31 cellular contexts compared by ENCODE assay signal in the genomic region with DNA sequence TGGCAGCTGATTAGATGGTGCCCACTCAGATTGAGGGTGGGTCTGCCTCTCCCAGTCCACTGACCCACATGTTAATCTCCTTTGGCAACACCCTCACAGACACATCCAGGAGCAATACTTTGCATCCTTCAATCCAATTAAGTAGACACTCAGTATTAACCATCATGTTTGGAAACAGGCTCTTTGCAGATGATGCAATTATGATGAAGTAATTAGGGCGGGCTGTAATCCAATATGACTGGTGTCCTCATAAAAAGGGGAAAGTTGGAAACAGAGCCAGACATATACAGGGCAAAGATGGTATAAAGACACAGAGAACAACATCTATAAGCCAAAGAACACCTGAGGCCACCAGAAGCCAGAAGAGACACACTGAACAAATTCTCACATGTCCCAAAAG.
"Had no signal": no experiment of that assay in that cellular context is flagged by ENCODE, and none has a peak within 500 bp of the region (broad histone marks: within the 10 kb centered on the region; RNA-seq: fewer than 3 reads in every experiment).

No MANE protein-coding gene starts in this region.

- DNase-seq: activated CD4-positive, alpha-beta T cell treated with anti-CD3 and anti-CD28 coated beads, Interleukin-2, amount 10 ng/mL, durations not matched to agents 24 days and 14 days; activated CD4-positive, alpha-beta T cell treated with anti-CD3 and anti-CD28 coated beads, Interleukin-2, amount 50 U/mL, for 4 hours; activated CD8-positive, alpha-beta T cell treated with anti-CD3 and anti-CD28 coated beads for 36 hours; activated effector memory CD4-positive, alpha-beta T cell treated with anti-CD3 and anti-CD28 coated beads, Interleukin-2, amount 50 U/mL, for 16 hours; activated naive CD4-positive, alpha-beta T cell; activated naive CD4-positive, alpha-beta T cell treated with anti-CD3 and anti-CD28 coated beads, Interleukin-2, amount 50 U/mL, for 16 hours; activated naive CD8-positive, alpha-beta T cell treated with anti-CD3 and anti-CD28 coated beads for 36 hours; activated T-cell treated with anti-CD3 and anti-CD28 coated beads, Interleukin-2, amount 50 U/mL, for 1 hour; activated T-cell treated with anti-CD3 and anti-CD28 coated beads, Interleukin-2, amount 50 U/mL, for 72 hours; amniotic stem cell; aorta; brain microvascular endothelial cell; central memory CD4-positive, alpha-beta T cell; Karpas-422; MG63; NCI-H1048; NCI-H1417; NCI-H146; NCI-H187; NCI-H2029 treated with DMSO at 0.1 percent for 48 hours; NCI-H2107; NCI-H510A treated with DMSO at 0.1 percent for 48 hours; NCI-H526 treated with DMSO at 0.1 percent for 48 hours; SHP77; SJCRH30; SK-N-SH had no signal

- H3K4me1 ChIP-seq: SJCRH30 had no signal

- H3K27ac Mint-ChIP-seq: activated CD4-positive, alpha-beta T cell treated with anti-CD3 and anti-CD28 coated beads, Interleukin-2, amount 10 ng/mL, durations not matched to agents 24 days and 14 days; activated CD8-positive, alpha-beta T cell treated with anti-CD3 and anti-CD28 coated beads for 36 hours; activated naive CD8-positive, alpha-beta T cell treated with anti-CD3 and anti-CD28 coated beads for 36 hours; activated T-cell treated with anti-CD3 and anti-CD28 coated beads, Interleukin-2, amount 50 U/mL, for 72 hours; activated T-helper 17 cell treated with anti-CD3 and anti-CD28 coated beads, Interleukin-2, amount 50 U/mL, for 72 hours; T-helper 1 cell treated with Interleukin-12 subunit alpha and Interleukin-12 subunit beta and Interleukin-4 antibody, amounts not matched to agents 30 μg/mL and 1 μg/mL, for 36 hours; T-helper 2 cell treated with Interferon-gamma antibody and Interleukin-4, amounts not matched to agents 5 μg/mL and 100 μg/mL, for 36 hours had no signal

- ATAC-seq: activated CD8-positive, alpha-beta T cell treated with anti-CD3 and anti-CD28 coated beads for 36 hours; activated T-cell treated with anti-CD3 and anti-CD28 coated beads, Interleukin-2, amount 50 U/mL, for 72 hours; activated T-helper 17 cell treated with anti-CD3 and anti-CD28 coated beads, Interleukin-2, amount 50 U/mL, for 72 hours; K562; Panc1 had no signal

- H3K4me2 ChIP-seq: SK-N-SH had no signal

- H3K36me3 ChIP-seq: brain microvascular endothelial cell, MG63, SJCRH30 had no signal

- H3K4me1 Mint-ChIP-seq: activated CD4-positive, alpha-beta T cell treated with anti-CD3 and anti-CD28 coated beads, Interleukin-2, amount 10 ng/mL, durations not matched to agents 24 days and 14 days; activated naive CD8-positive, alpha-beta T cell treated with anti-CD3 and anti-CD28 coated beads for 36 hours; activated T-helper 17 cell treated with anti-CD3 and anti-CD28 coated beads, Interleukin-2, amount 50 U/mL, for 72 hours had no signal

- H3K9me3 Mint-ChIP-seq: activated CD4-positive, alpha-beta T cell treated with anti-CD3 and anti-CD28 coated beads, Interleukin-2, amount 10 ng/mL, durations not matched to agents 24 days and 14 days; activated CD8-positive, alpha-beta T cell treated with anti-CD3 and anti-CD28 coated beads for 36 hours; activated naive CD8-positive, alpha-beta T cell treated with anti-CD3 and anti-CD28 coated beads for 36 hours; activated T-cell treated with anti-CD3 and anti-CD28 coated beads, Interleukin-2, amount 50 U/mL, for 72 hours; activated T-helper 17 cell treated with anti-CD3 and anti-CD28 coated beads, Interleukin-2, amount 50 U/mL, for 72 hours; T-helper 1 cell treated with Interleukin-12 subunit alpha and Interleukin-12 subunit beta and Interleukin-4 antibody, amounts not matched to agents 30 μg/mL and 1 μg/mL, for 36 hours; T-helper 2 cell treated with Interferon-gamma antibody and Interleukin-4, amounts not matched to agents 5 μg/mL and 100 μg/mL, for 36 hours had no signal

- H3K27ac ChIP-seq: brain microvascular endothelial cell, SJCRH30 had no signal

- H3K9me3 ChIP-seq: MG63, SJCRH30, SK-N-SH had no signal

- H3K27me3 Mint-ChIP-seq: activated CD4-positive, alpha-beta T cell treated with anti-CD3 and anti-CD28 coated beads, Interleukin-2, amount 10 ng/mL, durations not matched to agents 24 days and 14 days; activated naive CD8-positive, alpha-beta T cell treated with anti-CD3 and anti-CD28 coated beads for 36 hours; activated T-helper 17 cell treated with anti-CD3 and anti-CD28 coated beads, Interleukin-2, amount 50 U/mL, for 72 hours had no signal

- H3K4me3 ChIP-seq: K562, MG63, SJCRH30 had no signal

- H3K36me3 Mint-ChIP-seq: activated naive CD8-positive, alpha-beta T cell treated with anti-CD3 and anti-CD28 coated beads for 36 hours had no signal

- H3K9ac ChIP-seq: SK-N-SH had no signal

- H3K27me3 ChIP-seq: brain microvascular endothelial cell, MG63, SJCRH30 had no signal

- H3K4me3 Mint-ChIP-seq: activated CD4-positive, alpha-beta T cell treated with anti-CD3 and anti-CD28 coated beads, Interleukin-2, amount 10 ng/mL, durations not matched to agents 24 days and 14 days; activated CD8-positive, alpha-beta T cell treated with anti-CD3 and anti-CD28 coated beads for 36 hours; activated naive CD8-positive, alpha-beta T cell treated with anti-CD3 and anti-CD28 coated beads for 36 hours; activated T-cell treated with anti-CD3 and anti-CD28 coated beads, Interleukin-2, amount 50 U/mL, for 72 hours; activated T-helper 17 cell treated with anti-CD3 and anti-CD28 coated beads, Interleukin-2, amount 50 U/mL, for 72 hours; T-helper 1 cell treated with Interleukin-12 subunit alpha and Interleukin-12 subunit beta and Interleukin-4 antibody, amounts not matched to agents 30 μg/mL and 1 μg/mL, for 36 hours; T-helper 2 cell treated with Interferon-gamma antibody and Interleukin-4, amounts not matched to agents 5 μg/mL and 100 μg/mL, for 36 hours had no signal
